9 cellular contexts compared by ENCODE assay signal in the genomic region with DNA sequence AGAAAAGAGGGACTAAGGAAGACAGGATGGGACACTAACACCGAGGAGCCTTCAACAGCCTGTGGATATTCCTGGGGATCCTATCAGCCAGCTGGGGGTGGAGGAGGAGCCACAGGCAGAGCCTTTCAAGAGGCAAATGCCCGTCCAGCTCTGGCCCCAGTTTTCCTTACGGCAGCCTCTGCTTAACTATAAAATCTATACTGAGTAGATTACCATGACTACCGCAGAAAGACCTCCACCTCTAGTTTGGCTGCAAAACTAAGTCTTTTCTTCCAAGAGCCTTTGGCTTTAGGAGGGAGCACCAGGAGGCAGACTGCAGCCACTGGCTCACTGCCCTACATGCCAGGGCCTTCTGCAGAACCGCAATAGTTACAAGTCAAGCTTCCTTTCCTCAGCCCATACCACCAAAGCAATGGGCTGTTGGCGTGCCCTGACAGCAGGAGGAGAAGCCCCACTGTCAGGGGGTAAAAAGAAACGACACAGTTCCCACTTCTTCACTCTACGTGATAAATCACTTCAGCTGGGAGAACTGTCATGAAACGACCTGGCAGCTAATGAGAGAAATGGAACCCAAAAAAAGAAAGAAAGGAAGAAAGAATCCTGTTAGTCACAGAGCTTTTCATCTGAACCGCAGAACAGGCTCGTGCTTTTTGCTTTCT. TPM values are rescaled to one million over a fixed set of nuclear protein-coding genes. Genes with fewer than 3 reads are reported as not detected.
DNase-seq lines count a peak whose midpoint lies in the region; ATAC-seq and TF ChIP-seq lines count a peak whose summit lies in the region.
"Had no signal": no experiment of that assay in that cellular context is flagged by ENCODE, and none has a peak within 500 bp of the region (broad histone marks: within the 10 kb centered on the region; RNA-seq: fewer than 3 reads in every experiment).

No MANE protein-coding gene starts in this region.

- TF ChIP-seq CTCF in suprapubic skin (IDR thresholded peaks at IDR 0.05) (no peak), glutamatergic neuron (IDR thresholded peaks at IDR 0.05; ENCODE audit: partially characterized antibody, unreplicated experiment) (no peak)

- no peak for TF ChIP-seq EP300 in suprapubic skin (IDR thresholded peaks at IDR 0.05)

- CTCF ChIA-PET in activated CD4-positive, alpha-beta T cell treated with anti-CD3 and anti-CD28 coated beads for 36 hours (lab: Charles Lee): interaction anchor here (0.6 to 1.6 kb wide), 6 partner anchors 21 to 516 kb away, joined by 3 to 5 read pairs (median 4); no protein-coding TSS in a partner anchor

- H3K27ac ChIP-seq in right cardiac atrium (ENCODE audit: low read length) (peak overlapping the region; percentile 62), suprapubic skin (peak overlapping the region; percentile 2)

- POLR2A ChIA-PET in activated CD4-positive, alpha-beta T cell treated with anti-CD3 and anti-CD28 coated beads for 36 hours (lab: Charles Lee): interaction anchor here (0.5 to 3.5 kb wide), 4 partner anchors 9 to 1419 kb away, joined by 3 to 16 read pairs (median 4); partner anchors contain the start of gene CREB1
- POLR2A ChIA-PET in activated naive CD8-positive, alpha-beta T cell treated with anti-CD3 and anti-CD28 coated beads, Interleukin-2, amount 10 ng/mL, durations not matched to agents 7 days and 5 days (lab: Charles Lee): interaction anchor here (4.2 kb wide), 1 partner anchor 26 kb away, joined by 28 read pairs; the partner anchor contains the start of gene CREB1

- H3K36me3 ChIP-seq in suprapubic skin: no peaks in the 10 kb centered on the region

- H3K4me3 ChIP-seq in right cardiac atrium (ENCODE audit: low read length) (no peak overlapping the region), suprapubic skin (no peak overlapping the region)

- intact Hi-C loops in activated CD4-positive, alpha-beta T cell treated with anti-CD3 and anti-CD28 coated beads for 36 hours (cut with DNase I, micrococcal nuclease): loop anchor here in 1 of 2 experiments (10.0 kb wide), 1 partner anchor 530 kb away; no protein-coding TSS in a partner anchor
- intact Hi-C loops in right cardiac atrium (cut with DNase I): no loop called here

- H3K9me3 ChIP-seq in right cardiac atrium (ENCODE audit: control insufficient read depth, low read length) (no peaks in the 10 kb centered on the region), suprapubic skin (no peaks in the 10 kb centered on the region)

- no peaks in the 10 kb centered on the region for H3K36me3 Mint-ChIP-seq in activated CD4-positive, alpha-beta T cell treated with anti-CD3 and anti-CD28 coated beads for 36 hours (ENCODE audit: low read depth)
- no peaks in the 10 kb centered on the region for H3K36me3 Mint-ChIP-seq in activated naive CD8-positive, alpha-beta T cell treated with anti-CD3 and anti-CD28 coated beads, Interleukin-2, amount 10 ng/mL, durations not matched to agents 7 days and 5 days
- no peaks in the 10 kb centered on the region for H3K36me3 Mint-ChIP-seq in glutamatergic neuron (ENCODE audit: unreplicated experiment)

- H3K4me1 Mint-ChIP-seq in activated CD4-positive, alpha-beta T cell treated with anti-CD3 and anti-CD28 coated beads for 36 hours: peaks cover 53% of the 10 kb centered on the region
- peaks cover 63% of the 10 kb centered on the region for H3K4me1 Mint-ChIP-seq in activated naive CD8-positive, alpha-beta T cell treated with anti-CD3 and anti-CD28 coated beads, Interleukin-2, amount 10 ng/mL, durations not matched to agents 7 days and 5 days
- peaks cover 6% of the 10 kb centered on the region for H3K4me1 Mint-ChIP-seq in glutamatergic neuron (ENCODE audit: low read depth, unreplicated experiment)

- H3K9me3 Mint-ChIP-seq in activated CD4-positive, alpha-beta T cell treated with anti-CD3 and anti-CD28 coated beads for 36 hours (ENCODE audit: low read depth): no peaks in the 10 kb centered on the region
- H3K9me3 Mint-ChIP-seq in activated naive CD8-positive, alpha-beta T cell treated with anti-CD3 and anti-CD28 coated beads, Interleukin-2, amount 10 ng/mL, durations not matched to agents 7 days and 5 days: no peaks in the 10 kb centered on the region
- H3K9me3 Mint-ChIP-seq in glutamatergic neuron (ENCODE audit: unreplicated experiment): peaks cover 2% of the 10 kb centered on the region

- H3K27ac Mint-ChIP-seq in activated CD4-positive, alpha-beta T cell treated with anti-CD3 and anti-CD28 coated beads for 36 hours: peak overlapping the region; percentile 12
- no peak overlapping the region for H3K27ac Mint-ChIP-seq in activated naive CD8-positive, alpha-beta T cell treated with anti-CD3 and anti-CD28 coated beads, Interleukin-2, amount 10 ng/mL, durations not matched to agents 7 days and 5 days
- no peak overlapping the region for H3K27ac Mint-ChIP-seq in glutamatergic neuron (ENCODE audit: unreplicated experiment)

- H3K4me1 ChIP-seq in right cardiac atrium (ENCODE audit: control insufficient read depth, insufficient read depth, low read length) (peaks cover 2% of the 10 kb centered on the region), suprapubic skin (peaks cover 20% of the 10 kb centered on the region)

- H3K27me3 ChIP-seq in right cardiac atrium (ENCODE audit: control insufficient read depth, insufficient read depth): no peaks in the 10 kb centered on the region
- H3K27me3 ChIP-seq in suprapubic skin: no peaks in the 10 kb centered on the region

- WGBS in right cardiac atrium: 31% methylated on average over 11 of the region's 11 CpGs
- 18% methylated on average over 11 of the region's 11 CpGs for WGBS in suprapubic skin

- DNase-seq in activated CD4-positive, alpha-beta T cell treated with anti-CD3 and anti-CD28 coated beads for 36 hours: no peak
- no peak for DNase-seq in activated CD4-positive, alpha-beta T cell treated with anti-CD3 and anti-CD28 coated beads for 1 hour
- no peak for DNase-seq in activated naive CD8-positive, alpha-beta T cell treated with anti-CD3 and anti-CD28 coated beads, Interleukin-2, amount 10 ng/mL, durations not matched to agents 7 days and 5 days
- peak; percentile 30 to 67 (median 61) for DNase-seq in right cardiac atrium
- no peak for DNase-seq in suprapubic skin (ENCODE audit: low spot score in 2 of 2)
- no peak for DNase-seq in left lobe of liver (ENCODE audit: low spot score)
- no peak for DNase-seq in glutamatergic neuron
- DNase-seq: AML-193 had no signal

- no peaks in the 10 kb centered on the region for H3K27me3 Mint-ChIP-seq in activated CD4-positive, alpha-beta T cell treated with anti-CD3 and anti-CD28 coated beads for 36 hours
- H3K27me3 Mint-ChIP-seq in activated naive CD8-positive, alpha-beta T cell treated with anti-CD3 and anti-CD28 coated beads, Interleukin-2, amount 10 ng/mL, durations not matched to agents 7 days and 5 days: no peaks in the 10 kb centered on the region
- H3K27me3 Mint-ChIP-seq in glutamatergic neuron (ENCODE audit: unreplicated experiment): no peaks in the 10 kb centered on the region

- no peak for TF ChIP-seq POLR2A in suprapubic skin (IDR thresholded peaks at IDR 0.05)

- ATAC-seq in activated CD4-positive, alpha-beta T cell treated with anti-CD3 and anti-CD28 coated beads for 36 hours: no peak
- no peak for ATAC-seq in activated naive CD8-positive, alpha-beta T cell treated with anti-CD3 and anti-CD28 coated beads, Interleukin-2, amount 10 ng/mL, durations not matched to agents 7 days and 5 days (ENCODE audit: low read depth)
- peak; percentile 36 to 48 for ATAC-seq in right cardiac atrium
- ATAC-seq in left lobe of liver: no peak
- no peak for ATAC-seq in GM21825 (IDR thresholded peaks at IDR 0.05; ENCODE audit: unreplicated experiment)

- peak overlapping the region; percentile 3 for H3K4me3 Mint-ChIP-seq in activated CD4-positive, alpha-beta T cell treated with anti-CD3 and anti-CD28 coated beads for 36 hours
- H3K4me3 Mint-ChIP-seq in activated naive CD8-positive, alpha-beta T cell treated with anti-CD3 and anti-CD28 coated beads, Interleukin-2, amount 10 ng/mL, durations not matched to agents 7 days and 5 days: peak overlapping the region; percentile 2
- no peak overlapping the region for H3K4me3 Mint-ChIP-seq in glutamatergic neuron (ENCODE audit: unreplicated experiment)

RNA-seq across cellular contexts. Expression of gene CREB1, which starts 25.1 kb away (rescaled TPM):
- total RNA-seq in activated CD4-positive, alpha-beta T cell treated with anti-CD3 and anti-CD28 coated beads for 36 hours: 100 to 1,000 TPM in 1 of 2 experiments, 10 to 100 TPM in 1; 85.4 to 136 TPM
- 100 to 1,000 TPM in 1 of 2 experiments, 10 to 100 TPM in 1; 97.5 to 101 TPM for total RNA-seq in activated naive CD8-positive, alpha-beta T cell treated with anti-CD3 and anti-CD28 coated beads, Interleukin-2, amount 10 ng/mL, durations not matched to agents 7 days and 5 days
- 10 to 100 TPM; 43.4 to 59.3 (median 49.3) TPM for total RNA-seq in right cardiac atrium
- polyA plus RNA-seq in right cardiac atrium: 6.2 TPM
- 10 to 100 TPM; 33.3 to 90.4 (median 55.1) TPM for total RNA-seq in suprapubic skin
- 15.1 TPM for total RNA-seq in left lobe of liver
- total RNA-seq in glutamatergic neuron (ENCODE audit: unreplicated experiment): 108 TPM

Comparison
In these comparisons a context has a peak if more than half of its experiments do, and no peak if none do; other contexts are left out.
1. ATAC-seq: peak in right cardiac atrium (2 of 2); none in activated CD4-positive, alpha-beta T cell treated with anti-CD3 and anti-CD28 coated beads for 36 hours (single experiment), activated naive CD8-positive, alpha-beta T cell treated with anti-CD3 and anti-CD28 coated beads, Interleukin-2, amount 10 ng/mL, durations not matched to agents 7 days and 5 days (single experiment), left lobe of liver (single experiment) and GM21825 (single experiment).
2. DNase-seq: peak in right cardiac atrium (3 of 3); none in activated CD4-positive, alpha-beta T cell treated with anti-CD3 and anti-CD28 coated beads for 36 hours (single experiment), activated CD4-positive, alpha-beta T cell treated with anti-CD3 and anti-CD28 coated beads for 1 hour (single experiment), activated naive CD8-positive, alpha-beta T cell treated with anti-CD3 and anti-CD28 coated beads, Interleukin-2, amount 10 ng/mL, durations not matched to agents 7 days and 5 days (single experiment), suprapubic skin (0 of 2), left lobe of liver (single experiment) and glutamatergic neuron (single experiment).